In the genomic region with DNA sequence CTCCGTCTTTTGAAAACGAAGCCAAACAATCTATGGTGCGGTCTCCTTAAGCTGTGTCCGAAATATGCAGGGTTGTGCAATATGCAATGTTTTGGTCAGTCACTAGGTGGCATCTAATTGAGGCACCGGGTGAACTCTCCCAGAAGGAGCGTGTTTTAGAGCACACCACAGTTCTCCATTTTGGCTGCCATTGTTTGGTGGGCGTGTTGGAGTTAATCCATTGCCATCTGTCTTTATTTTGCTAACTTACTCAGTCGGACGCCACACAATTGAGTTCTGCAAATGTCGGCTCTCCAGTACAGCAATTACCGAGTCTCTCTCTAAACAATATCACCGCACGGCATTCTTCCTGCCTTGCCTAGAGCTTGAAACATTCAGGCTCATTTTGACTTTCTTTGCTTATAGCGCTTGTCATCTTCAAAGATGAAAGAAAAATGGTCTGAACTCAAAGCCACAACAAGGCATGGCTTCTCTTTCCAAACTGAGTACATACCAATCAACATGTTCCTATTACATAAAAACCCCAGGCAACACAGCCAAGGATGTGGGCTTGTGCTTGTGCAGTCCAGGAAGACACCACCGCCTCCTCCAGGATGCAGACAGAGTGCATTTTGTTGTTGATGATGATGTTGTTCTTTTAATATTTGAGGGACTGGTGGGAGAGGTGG, we compare ENCODE assay signal across 8 cellular contexts.
DNase-seq lines count a peak whose midpoint lies in the region; ATAC-seq, FAIRE-seq and TF ChIP-seq lines count a peak whose summit lies in the region.

No MANE protein-coding gene starts in this region.

- H3K36me3 ChIP-seq in SJSA1 (no peaks in the 10 kb centered on the region), ascending aorta (no peaks in the 10 kb centered on the region), right atrium auricular region (no peaks in the 10 kb centered on the region)

- H3K4me1 ChIP-seq in SJSA1 (replicated peaks) (peaks cover 13% of the 10 kb centered on the region), ascending aorta (peaks cover 0 to 2% of the 10 kb centered on the region in 2 donors), right atrium auricular region (no peaks in the 10 kb centered on the region)

- FAIRE-seq in D721Med (lab: Jason Lieb, UNC): no peak

- H3K9me3 ChIP-seq in SJSA1 (replicated peaks) (no peaks in the 10 kb centered on the region), ascending aorta (no peaks in the 10 kb centered on the region), right atrium auricular region (no peaks in the 10 kb centered on the region)

- ATAC-seq in sciatic nerve (peak; percentile 95), GM21526 (IDR thresholded peaks at IDR 0.05; ENCODE audit: low FRiP score, unreplicated experiment) (no peak), HG02981 (IDR thresholded peaks at IDR 0.05; ENCODE audit: unreplicated experiment) (no peak)

- intact Hi-C loops in ascending aorta (cut with DNase I): loop anchor here (1.0 to 10.0 kb wide), 2 partner anchors 246 to 287 kb away; no protein-coding TSS in a partner anchor
- intact Hi-C loops in sciatic nerve (cut with DNase I): no loop called here

- DNase-seq in D721Med (ENCODE audit: insufficient read length, low spot score) (no peak), KBM-7 (peak; percentile 72), SJSA1 (ENCODE audit: low read depth in 1 of 2, low spot score in 2 of 2) (peak; percentile 47 to 49), ascending aorta (ENCODE audit: low spot score in 2 of 2) (peak in 1 of 2 donors; percentile 77), right atrium auricular region (ENCODE audit: low spot score) (peak; percentile 78), sciatic nerve (ENCODE audit: low spot score) (no peak)

- in situ Hi-C loops in KBM-7 (cut with MboI; ENCODE audit: low pct_unique_long_range_greater_than_20kb, low sequenced_read_pairs): no loop called here

- H3K27ac ChIP-seq in SJSA1 (no peak overlapping the region), ascending aorta (peak overlapping the region in 1 of 2 donors; percentile 1), right atrium auricular region (peak overlapping the region; percentile 20 to 40)

- TF ChIP-seq CTCF in D721Med (IDR thresholded peaks at IDR 0.05; ENCODE audit: insufficient read depth, missing control alignments) (peak; percentile 67), ascending aorta (IDR thresholded peaks at IDR 0.05) (peak; percentile 64 to 84 (median 83)), right atrium auricular region (IDR thresholded peaks at IDR 0.05) (peak; percentile 50 to 82)

- no peaks in the 10 kb centered on the region; the same call in 1 of the 2 replicates for H3K27me3 ChIP-seq in SJSA1 (replicated peaks)
- no peaks in the 10 kb centered on the region for H3K27me3 ChIP-seq in ascending aorta
- no peaks in the 10 kb centered on the region for H3K27me3 ChIP-seq in right atrium auricular region

- no peak overlapping the region for H3K4me3 ChIP-seq in SJSA1
- H3K4me3 ChIP-seq in ascending aorta: peak overlapping the region; percentile 24 to 39
- no peak overlapping the region for H3K4me3 ChIP-seq in right atrium auricular region

Comparison
In these comparisons a context has a peak if more than half of its experiments do, and no peak if none do; other contexts are left out.
1. DNase-seq: peak in KBM-7 (single experiment), SJSA1 (2 of 2) and right atrium auricular region (single experiment); none in D721Med (single experiment) and sciatic nerve (single experiment).
2. H3K4me3 ChIP-seq: peak in ascending aorta (2 of 2); none in SJSA1 (single experiment) and right atrium auricular region (0 of 2).
3. Peak in every context shown above with its lines, with median percentiles within 50 percentile points of each other: CTCF ChIP-seq.